Comparison of ENCODE assay signal across 13 cellular contexts in the genomic region with DNA sequence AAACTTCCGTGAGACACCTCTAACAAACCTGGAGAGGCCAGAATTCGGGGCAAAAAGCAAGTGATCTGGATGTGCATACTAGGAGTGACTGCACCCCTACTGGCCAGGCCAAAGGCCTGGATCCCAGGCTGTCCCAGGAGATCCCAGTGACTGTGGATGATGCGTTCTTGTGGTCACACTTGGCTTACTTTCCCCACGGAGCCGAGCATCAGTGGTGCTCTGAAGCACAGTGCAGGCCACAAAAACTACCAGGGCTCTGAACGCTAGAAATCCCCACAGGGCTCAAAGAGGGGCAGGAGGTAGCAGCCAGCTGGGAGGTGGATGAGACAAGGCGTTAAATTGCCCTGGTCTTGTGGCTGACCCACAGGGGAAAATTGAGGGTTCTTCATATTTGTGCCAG. TPM values are rescaled to one million over a fixed set of nuclear protein-coding genes. Genes with fewer than 3 reads are reported as not detected.
DNase-seq lines count a peak whose midpoint lies in the region; ATAC-seq and TF ChIP-seq lines count a peak whose summit lies in the region.
"Had no signal": no experiment of that assay in that cellular context is flagged by ENCODE, and none has a peak within 500 bp of the region (broad histone marks: within the 10 kb centered on the region; RNA-seq: fewer than 3 reads in every experiment).

No MANE protein-coding gene starts in this region.

- no peaks in the 10 kb centered on the region for H3K27me3 ChIP-seq in MG63
- no peaks in the 10 kb centered on the region for H3K27me3 ChIP-seq in psoas muscle (ENCODE audit: insufficient read depth in 3 of 3, low read length in 2 of 3)

- peaks cover 25% of the 10 kb centered on the region for H3K4me1 ChIP-seq in psoas muscle

- H3K27me3 Mint-ChIP-seq in CD14-positive monocyte (ENCODE audit: low read depth in 3 of 3) (no peaks in the 10 kb centered on the region), nephron (ENCODE audit: low read depth) (no peaks in the 10 kb centered on the region)

- H3K36me3 Mint-ChIP-seq in CD14-positive monocyte (peaks cover 37 to 53% of the 10 kb centered on the region in 2 donors), nephron (ENCODE audit: low read depth) (peaks cover 3% of the 10 kb centered on the region)

- H3K27ac ChIP-seq in psoas muscle: no peak overlapping the region

- H3K27ac Mint-ChIP-seq in CD14-positive monocyte (peak overlapping the region in 4 of 7 donors; percentile 24 to 78 (median 52)), nephron (peak overlapping the region in 2 of 3 experiments; percentile 30 to 46)

- DNase-seq in CD14-positive monocyte (ENCODE audit: low spot score) (no peak), MG63 (peak; percentile 32), epithelial cell of proximal tubule (ENCODE audit: low read depth) (no peak), LoVo (ENCODE audit: low spot score) (no peak), psoas muscle (no peak), NCI-H146 (lab: John Stamatoyannopoulos, UW) (no peak)
- DNase-seq in effector CD8-positive, alpha-beta T cell (lab: John Stamatoyannopoulos, UW): no peak
- DNase-seq: midbrain; NCI-H446 treated with DMSO at 0.1 percent for 48 hours; stimulated activated CD4-positive, alpha-beta T cell treated with anti-CD3 and anti-CD28 coated beads, Interleukin-4, amount 100 ng/mL, for 4 hours had no signal

- TF ChIP-seq CTCF in CD14-positive monocyte (IDR thresholded peaks at IDR 0.05): no peak
- TF ChIP-seq CTCF in epithelial cell of proximal tubule (conservative IDR thresholded peaks at IDR 0.05; ENCODE audit: low read depth, low read length): peak; percentile 16
- TF ChIP-seq CTCF in nephron (IDR thresholded peaks at IDR 0.05; ENCODE audit: unreplicated experiment in 3 of 3): no peak
- no peak for TF ChIP-seq CTCF in psoas muscle (IDR thresholded peaks at IDR 0.05)

- no peak for ATAC-seq in psoas muscle

- H3K4me1 Mint-ChIP-seq in CD14-positive monocyte (peaks cover 82% of the 10 kb centered on the region), nephron (peaks cover 35% of the 10 kb centered on the region)

- intact Hi-C loops in CD14-positive monocyte (cut with micrococcal nuclease) (no loop called here), psoas muscle (cut with DNase I) (no loop called here)

- H3K9me3 ChIP-seq in MG63: no peaks in the 10 kb centered on the region
- H3K9me3 ChIP-seq in psoas muscle: no peaks in the 10 kb centered on the region

- WGBS in psoas muscle, 3 donors: 59 to 71% (median 70%) methylated on average over 7 of the region's 7 CpGs

- no peak overlapping the region for H3K4me3 ChIP-seq in MG63
- H3K4me3 ChIP-seq in epithelial cell of proximal tubule (ENCODE audit: low read depth, low read length): no peak overlapping the region
- no peak overlapping the region for H3K4me3 ChIP-seq in psoas muscle

- H3K36me3 ChIP-seq in MG63 (peaks cover 4% of the 10 kb centered on the region), psoas muscle (ENCODE audit: insufficient read depth in 1 of 2, low read depth in 1 of 2) (peaks cover 0 to 4% of the 10 kb centered on the region in 2 donors)

- H3K4me3 Mint-ChIP-seq in CD14-positive monocyte (no peak overlapping the region), nephron (no peak overlapping the region)

- H3K9me3 Mint-ChIP-seq in CD14-positive monocyte (peaks cover 0 to 2% (median 0%) of the 10 kb centered on the region in 7 donors), nephron (no peaks in the 10 kb centered on the region)

RNA-seq across cellular contexts. Expression of gene TRIM26, which starts 7.1 kb away (rescaled TPM):
- polyA plus RNA-seq in CD14-positive monocyte (10 to 100 TPM; 16.4 to 26.0 TPM), psoas muscle (10 to 100 TPM; 13.1 to 36.4 (median 17.9) TPM)
- total RNA-seq in MG63 (2014; rRNA removed; shearing (Covaris generic); ENCODE audit: low replicate concordance): 44.3 and 60.7 TPM in 2 replicates
- total RNA-seq in epithelial cell of proximal tubule (14.7 and 35.1 TPM in 2 replicates), psoas muscle (10 to 100 TPM; 13.2 to 18.1 (median 14.8) TPM)

RNA-seq across cellular contexts. Expression of gene TRIM15, which starts 42.8 kb away (rescaled TPM):
- polyA plus RNA-seq in CD14-positive monocyte (not detected), psoas muscle (under 1 TPM in 1 of 3 donors, not detected in 2; 0.01 TPM)
- not detected in 2 replicates for total RNA-seq in MG63 (2014; rRNA removed; shearing (Covaris generic); ENCODE audit: low replicate concordance)
- total RNA-seq in epithelial cell of proximal tubule (not detected in 2 replicates), psoas muscle (not detected)
- total RNA-seq: pulmonary artery endothelial cell had no signal
- polyA plus RNA-seq: adipose tissue had no signal

RNA-seq across cellular contexts. Expression of gene TRIM10, which starts 45.1 kb away (rescaled TPM):
- polyA plus RNA-seq in CD14-positive monocyte (not detected), psoas muscle (not detected)
- not detected in 2 replicates for total RNA-seq in MG63 (2014; rRNA removed; shearing (Covaris generic); ENCODE audit: low replicate concordance)
- total RNA-seq in epithelial cell of proximal tubule (not detected in 2 replicates), psoas muscle (under 1 TPM in 1 of 4 donors, not detected in 3; 0.10 TPM)
- total RNA-seq: pulmonary artery endothelial cell had no signal
- polyA plus RNA-seq: adipose tissue had no signal
